In genomic region chr2:28048341-28048740, GRCh38 we compare ENCODE assay signal across 29 cellular contexts.
DNase-seq lines count a peak whose midpoint lies in the region; ATAC-seq, FAIRE-seq and TF ChIP-seq lines count a peak whose summit lies in the region.
"Had no signal": no experiment of that assay in that cellular context is flagged by ENCODE, and none has a peak within 500 bp of the region (broad histone marks: within the 10 kb centered on the region; RNA-seq: fewer than 3 reads in every experiment).

No MANE protein-coding gene starts in this region.

- peak overlapping the region in 6 of 11 experiments; percentile 12 to 72 (median 43); a peak in 7 of 22 replicates for H3K4me2 ChIP-seq in BLaER1 treated with 17β-estradiol and CSF1 and Interleukin-3, amounts not matched to agents 10 nM and 100 nM
- H3K4me2 ChIP-seq: A549 had no signal

- FAIRE-seq in HTR-8/SVneo (lab: Jason Lieb, UNC) = peak; percentile 72
- FAIRE-seq: GM12878, HepG2 had no signal

- no peaks in the 10 kb centered on the region for H3K4me1 Mint-ChIP-seq in memory B cell
- peaks cover 17% of the 10 kb centered on the region for H3K4me1 Mint-ChIP-seq in activated naive CD4-positive, alpha-beta T cell treated with anti-CD3 and anti-CD28 coated beads, Interleukin-2, amount 10 ng/mL, durations not matched to agents 7 days and 5 days

- peaks cover 27% of the 10 kb centered on the region for H3K36me3 Mint-ChIP-seq in memory B cell
- H3K36me3 Mint-ChIP-seq in activated naive CD4-positive, alpha-beta T cell treated with anti-CD3 and anti-CD28 coated beads, Interleukin-2, amount 10 ng/mL, durations not matched to agents 7 days and 5 days = peaks cover 24% of the 10 kb centered on the region
- H3K36me3 Mint-ChIP-seq: WTC11 had no signal

- no peak for TF ChIP-seq CTCF in brain microvascular endothelial cell (IDR thresholded peaks at IDR 0.05; ENCODE audit: low read depth, low read length, missing control alignments)

- peaks cover 0 to 21% (median 17%) of the 10 kb centered on the region in 10 experiments; a peak in 11 of 20 replicates for H3K4me1 ChIP-seq in BLaER1 treated with 17β-estradiol and CSF1 and Interleukin-3, amounts not matched to agents 10 nM and 100 nM
- H3K4me1 ChIP-seq in SJCRH30 = peaks cover 4% of the 10 kb centered on the region; the same call in 1 of the 2 replicates
- H3K4me1 ChIP-seq: Caco-2, vagina had no signal

- no peak for DNase-seq in HTR-8/SVneo (ENCODE audit: insufficient read length, low spot score)
- DNase-seq in brain microvascular endothelial cell = no peak
- DNase-seq in memory B cell (ENCODE audit: low spot score in 2 of 2) = no peak
- DNase-seq in SJCRH30 = no peak
- DNase-seq in ACHN = no peak
- DNase-seq in activated naive CD4-positive, alpha-beta T cell treated with anti-CD3 and anti-CD28 coated beads, Interleukin-2, amount 10 ng/mL, durations not matched to agents 7 days and 5 days = no peak
- DNase-seq: activated CD4-positive, alpha-beta T cell treated with anti-CD3 and anti-CD28 coated beads, Interleukin-2, amount 50 U/mL, for 1 hour; activated CD8-positive, alpha-beta memory T cell treated with anti-CD3 and anti-CD28 coated beads, Interleukin-2, amount 10 ng/mL, durations not matched to agents 7 days and 5 days; Caco-2; cerebellar nuclear complex; DMS79 treated with DMSO at 0.1 percent for 48 hours; erythroblast; NCI-H2029 treated with DMSO at 0.1 percent for 48 hours; nucleus accumbens; SHP77 treated with DMSO at 0.1 percent for 48 hours; stimulated activated CD4-positive, alpha-beta T cell treated with anti-CD3 and anti-CD28 coated beads, Interleukin-4, amount 100 ng/mL, for 24 hours; stimulated activated naive CD4-positive, alpha-beta T cell treated with Interleukin-2 at 50 U/mL for 16 hours; SW 1271; T1000 had no signal

- no peaks in the 10 kb centered on the region for H4K20me1 ChIP-seq in BLaER1 treated with 17β-estradiol and CSF1 and Interleukin-3, amounts not matched to agents 10 nM and 100 nM

- H3K9me3 Mint-ChIP-seq in memory B cell = no peaks in the 10 kb centered on the region
- no peaks in the 10 kb centered on the region for H3K9me3 Mint-ChIP-seq in activated naive CD4-positive, alpha-beta T cell treated with anti-CD3 and anti-CD28 coated beads, Interleukin-2, amount 10 ng/mL, durations not matched to agents 7 days and 5 days
- H3K9me3 Mint-ChIP-seq: activated naive CD4-positive, alpha-beta T cell treated with anti-CD3 and anti-CD28 coated beads, Interleukin-2, amount 50 U/mL, for 72 hours; WTC11 had no signal

- no peak for ATAC-seq in memory B cell (ENCODE audit: low read depth)
- no peak for ATAC-seq in HG02840 (IDR thresholded peaks at IDR 0.05; ENCODE audit: low FRiP score, unreplicated experiment)
- ATAC-seq: A549; activated CD8-positive, alpha-beta memory T cell treated with anti-CD3 and anti-CD28 coated beads, Interleukin-2, amount 10 ng/mL, durations not matched to agents 7 days and 5 days; gastroesophageal sphincter; GM12878; HepG2; WTC11 had no signal

- H3K4me3 ChIP-seq in BLaER1 treated with 17β-estradiol and CSF1 and Interleukin-3, amounts not matched to agents 10 nM and 100 nM = no peak overlapping the region
- H3K4me3 ChIP-seq in brain microvascular endothelial cell (ENCODE audit: low read depth, low read length) (no peak overlapping the region), SJCRH30 (no peak overlapping the region)
- H3K4me3 ChIP-seq: A549, gastroesophageal sphincter, GM12878, thoracic aorta, vagina had no signal

- H3K4me3 Mint-ChIP-seq in memory B cell = no peak overlapping the region
- H3K4me3 Mint-ChIP-seq in activated naive CD4-positive, alpha-beta T cell treated with anti-CD3 and anti-CD28 coated beads, Interleukin-2, amount 10 ng/mL, durations not matched to agents 7 days and 5 days = no peak overlapping the region
- H3K4me3 Mint-ChIP-seq: WTC11 had no signal

- peak overlapping the region in 6 of 11 experiments; percentile 6 to 50 (median 22); a peak in 3 of 22 replicates for H3K27ac ChIP-seq in BLaER1 treated with 17β-estradiol and CSF1 and Interleukin-3, amounts not matched to agents 10 nM and 100 nM
- H3K27ac ChIP-seq in brain microvascular endothelial cell (peak overlapping the region; percentile 34), SJCRH30 (no peak overlapping the region)
- H3K27ac ChIP-seq: A549, gastroesophageal sphincter, thoracic aorta, vagina had no signal

- peaks cover 0 to 17% (median 5%) of the 10 kb centered on the region in 11 experiments; a peak in 7 of 22 replicates for H3K36me3 ChIP-seq in BLaER1 treated with 17β-estradiol and CSF1 and Interleukin-3, amounts not matched to agents 10 nM and 100 nM
- no peaks in the 10 kb centered on the region for H3K36me3 ChIP-seq in brain microvascular endothelial cell (replicated peaks)
- H3K36me3 ChIP-seq in SJCRH30 = no peaks in the 10 kb centered on the region
- H3K36me3 ChIP-seq: gastroesophageal sphincter, thoracic aorta, vagina had no signal

- CTCF ChIA-PET in activated naive CD4-positive, alpha-beta T cell treated with anti-CD3 and anti-CD28 coated beads, Interleukin-2, amount 10 ng/mL, durations not matched to agents 7 days and 5 days (lab: Charles Lee) = no interaction called here

- H3K27ac Mint-ChIP-seq in memory B cell = peak overlapping the region; percentile 31
- no peak overlapping the region for H3K27ac Mint-ChIP-seq in activated naive CD4-positive, alpha-beta T cell treated with anti-CD3 and anti-CD28 coated beads, Interleukin-2, amount 10 ng/mL, durations not matched to agents 7 days and 5 days
- H3K27ac Mint-ChIP-seq: activated naive CD4-positive, alpha-beta T cell treated with anti-CD3 and anti-CD28 coated beads, Interleukin-2, amount 50 U/mL, for 72 hours; WTC11 had no signal

- no peaks in the 10 kb centered on the region for H3K27me3 ChIP-seq in BLaER1 treated with 17β-estradiol and CSF1 and Interleukin-3, amounts not matched to agents 10 nM and 100 nM
- H3K27me3 ChIP-seq in brain microvascular endothelial cell (replicated peaks) (no peaks in the 10 kb centered on the region), SJCRH30 (no peaks in the 10 kb centered on the region)
- H3K27me3 ChIP-seq: gastroesophageal sphincter, vagina had no signal

- no peaks in the 10 kb centered on the region for H3K27me3 Mint-ChIP-seq in memory B cell
- H3K27me3 Mint-ChIP-seq in activated naive CD4-positive, alpha-beta T cell treated with anti-CD3 and anti-CD28 coated beads, Interleukin-2, amount 10 ng/mL, durations not matched to agents 7 days and 5 days = no peaks in the 10 kb centered on the region
- H3K27me3 Mint-ChIP-seq: activated CD8-positive, alpha-beta memory T cell treated with anti-CD3 and anti-CD28 coated beads, Interleukin-2, amount 10 ng/mL, durations not matched to agents 7 days and 5 days had no signal

- in situ Hi-C loops in brain microvascular endothelial cell (cut with HindIII; ENCODE audit: low pct_ligation_motif_present, low sequenced_read_pairs) = no loop called here
- in situ Hi-C loops in ACHN (cut with HindIII; ENCODE audit: low pct_ligation_motif_present, low pct_unique_long_range_greater_than_20kb, low sequenced_read_pairs) = no loop called here

- no peaks in the 10 kb centered on the region for H3K9me3 ChIP-seq in BLaER1 treated with 17β-estradiol and CSF1 and Interleukin-3, amounts not matched to agents 10 nM and 100 nM (replicated peaks in 1 of 11)
- H3K9me3 ChIP-seq in SJCRH30 (replicated peaks) = no peaks in the 10 kb centered on the region
- H3K9me3 ChIP-seq: A549, Caco-2, gastroesophageal sphincter, thoracic aorta, vagina had no signal

- H3K9ac ChIP-seq in BLaER1 treated with 17β-estradiol and CSF1 and Interleukin-3, amounts not matched to agents 10 nM and 100 nM = no peak overlapping the region
